Comparison of ENCODE assay signal across 1 cellular context in the genomic region with DNA sequence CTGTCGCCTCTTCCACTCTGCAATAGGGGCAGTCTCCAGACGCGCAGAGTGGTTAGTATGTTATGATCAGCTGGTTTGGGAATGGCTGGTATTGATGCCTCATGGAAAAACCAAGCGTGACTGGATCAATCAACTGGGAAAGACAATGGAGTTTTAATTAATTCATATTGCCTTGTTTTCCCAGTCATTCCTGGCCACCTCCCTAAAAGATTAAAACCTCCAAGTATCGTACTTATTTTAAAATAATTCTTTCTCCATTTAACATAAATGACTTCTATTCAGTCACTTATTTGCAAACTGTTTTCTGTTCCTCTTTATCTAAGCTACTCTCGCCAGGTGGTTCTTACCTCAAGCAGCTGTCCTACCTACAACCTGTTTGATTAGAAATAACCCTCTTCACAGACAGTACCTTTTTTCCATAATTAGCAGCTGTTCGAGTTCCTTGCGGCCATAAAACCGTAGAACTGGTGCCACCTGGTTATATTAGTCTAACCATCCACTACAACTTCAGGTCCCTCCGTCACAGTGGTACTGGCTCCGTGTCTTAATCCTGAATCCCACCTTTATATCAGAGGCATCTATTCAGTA.
TF ChIP-seq lines count a peak whose summit lies in the region.

No MANE protein-coding gene starts in this region.

TF ChIP-seq in H1, 55 proteins besides CTCF, POLR2A, EP300 and RAD21:
- TF ChIP-seq NANOG (IDR thresholded peaks at IDR 0.05; ENCODE audit: insufficient read depth, low read depth, low read length, poor library complexity, severe bottlenecking) (no peak), HDAC6 (IDR thresholded peaks at IDR 0.05; ENCODE audit: low read depth, low read length) (no peak), JUN (IDR thresholded peaks at IDR 0.05; ENCODE audit: low read depth, low read length) (no peak), SIRT6 (IDR thresholded peaks at IDR 0.05; ENCODE audit: low read length) (no peak), TAF1 (IDR thresholded peaks at IDR 0.05; ENCODE audit: low read depth, low read length) (no peak), CBX8 (IDR thresholded peaks at IDR 0.05; ENCODE audit: borderline replicate concordance, low read depth, low read length) (no peak), GABPA (IDR thresholded peaks at IDR 0.05; ENCODE audit: borderline replicate concordance, insufficient read depth, low read length) (no peak), MAFK (IDR thresholded peaks at IDR 0.05; ENCODE audit: low read depth, low read length) (no peak)
- TF ChIP-seq, protein P1, sequence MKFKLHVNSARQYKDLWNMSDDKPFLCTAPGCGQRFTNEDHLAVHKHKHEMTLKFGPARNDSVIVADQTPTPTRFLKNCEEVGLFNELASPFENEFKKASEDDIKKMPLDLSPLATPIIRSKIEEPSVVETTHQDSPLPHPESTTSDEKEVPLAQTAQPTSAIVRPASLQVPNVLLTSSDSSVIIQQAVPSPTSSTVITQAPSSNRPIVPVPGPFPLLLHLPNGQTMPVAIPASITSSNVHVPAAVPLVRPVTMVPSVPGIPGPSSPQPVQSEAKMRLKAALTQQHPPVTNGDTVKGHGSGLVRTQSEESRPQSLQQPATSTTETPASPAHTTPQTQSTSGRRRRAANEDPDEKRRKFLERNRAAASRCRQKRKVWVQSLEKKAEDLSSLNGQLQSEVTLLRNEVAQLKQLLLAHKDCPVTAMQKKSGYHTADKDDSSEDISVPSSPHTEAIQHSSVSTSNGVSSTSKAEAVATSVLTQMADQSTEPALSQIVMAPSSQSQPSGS (IDR thresholded peaks at IDR 0.05; ENCODE audit: low read length) = no peak
TF ChIP-seq in H1: peak in this region for 0.
